Comparison of ENCODE assay signal across 22 cellular contexts in the genomic region with DNA sequence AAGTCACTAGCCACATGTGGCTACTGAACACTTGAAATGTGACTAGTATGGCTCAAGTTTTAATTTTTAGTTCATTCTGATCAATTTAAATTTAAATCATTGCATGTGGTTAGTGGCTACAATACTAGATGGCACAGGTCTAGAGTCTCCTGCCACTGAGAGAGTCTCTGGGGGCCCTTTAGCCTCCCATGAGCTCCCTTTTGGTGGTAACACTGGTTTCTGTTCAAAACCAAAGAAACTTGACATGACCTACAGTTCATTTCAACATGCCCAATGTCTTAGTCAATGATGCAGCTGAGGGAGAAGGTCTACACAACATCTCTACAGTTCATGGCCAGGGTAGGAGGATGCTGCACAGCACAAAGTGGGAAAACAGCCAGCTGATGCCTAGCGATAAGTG.
"Had no signal": no experiment of that assay in that cellular context is flagged by ENCODE, and none has a peak within 500 bp of the region (broad histone marks: within the 10 kb centered on the region; RNA-seq: fewer than 3 reads in every experiment).

No MANE protein-coding gene starts in this region.

- H3K4me3 Mint-ChIP-seq: mesothelial cell of epicardium; naive B cell; natural killer cell; stimulated activated memory B cell treated with anti-CD40 and anti-IgM and Interleukin-4, amounts not matched to agents 10 μg/mL and 1 μg/mL and 100 μg/mL, for 72 hours had no signal

- H3K4me1 Mint-ChIP-seq: mesothelial cell of epicardium had no signal

- H3K36me3 Mint-ChIP-seq: mesothelial cell of epicardium, natural killer cell had no signal

- H3K4me1 ChIP-seq: right atrium auricular region, right lobe of liver, suprapubic skin, tibial artery, upper lobe of right lung had no signal

- H3K4me2 ChIP-seq: smooth muscle cell had no signal

- H3K27ac ChIP-seq: left ventricle myocardium inferior, ovary, right atrium auricular region, right lobe of liver, suprapubic skin, thoracic aorta, tibial artery, upper lobe of right lung had no signal

- DNase-seq: islet precursor cell; left ventricle myocardium inferior; mesendoderm; naive B cell; natural killer cell; ovary; right lobe of liver; stimulated activated CD4-positive, alpha-beta T cell treated with anti-CD3 and anti-CD28 coated beads, Interleukin-1b, Interleukin-23, amount 100 ng/mL, for 48 hours; stimulated activated CD4-positive, alpha-beta T cell treated with anti-CD3 and anti-CD28 coated beads, Interleukin-2, amount 100 ng/mL, for 48 hours; stimulated activated CD4-positive, alpha-beta T cell treated with anti-CD3 and anti-CD28 coated beads, Interleukin-4, amount 100 ng/mL, for 4 hours; stimulated activated CD8-positive, alpha-beta memory T cell treated with anti-CD3 and anti-CD28 coated beads, Interleukin-4, amount 100 ng/mL, for 48 hours; stimulated activated naive CD4-positive, alpha-beta T cell treated with Interleukin-2 at 50 U/mL for 16 hours; tibial artery; upper lobe of right lung had no signal

- H3K36me3 ChIP-seq: left ventricle myocardium inferior, ovary, right atrium auricular region, right lobe of liver, suprapubic skin, thoracic aorta, tibial artery, upper lobe of right lung had no signal

- H3K4me3 ChIP-seq: left ventricle myocardium inferior, lung, ovary, right atrium auricular region, right lobe of liver, smooth muscle cell, suprapubic skin, thoracic aorta, tibial artery, upper lobe of right lung had no signal

- H3K27ac Mint-ChIP-seq: mesothelial cell of epicardium; natural killer cell; progenitor cell of endocrine pancreas; stimulated activated memory B cell treated with anti-CD40 and anti-IgM and Interleukin-4, amounts not matched to agents 10 μg/mL and 1 μg/mL and 100 μg/mL, for 72 hours had no signal

- H3K9me3 ChIP-seq: left ventricle myocardium inferior, ovary, right atrium auricular region, right lobe of liver, suprapubic skin, thoracic aorta, tibial artery, upper lobe of right lung had no signal

- H3K27me3 Mint-ChIP-seq: naive B cell; progenitor cell of endocrine pancreas; stimulated activated memory B cell treated with anti-CD40 and anti-IgM and Interleukin-4, amounts not matched to agents 10 μg/mL and 1 μg/mL and 100 μg/mL, for 72 hours had no signal

- ATAC-seq: right lobe of liver; stimulated activated memory B cell treated with anti-CD40 and anti-IgM and Interleukin-4, amounts not matched to agents 10 μg/mL and 1 μg/mL and 100 μg/mL, for 72 hours; upper lobe of right lung had no signal

- H3K27me3 ChIP-seq: ovary, right atrium auricular region, right lobe of liver, suprapubic skin, tibial artery, upper lobe of right lung had no signal

- H3K9me3 Mint-ChIP-seq: mesothelial cell of epicardium; naive B cell; natural killer cell; stimulated activated memory B cell treated with anti-CD40 and anti-IgM and Interleukin-4, amounts not matched to agents 10 μg/mL and 1 μg/mL and 100 μg/mL, for 72 hours had no signal
